Comparison of ENCODE assay signal across 14 cellular contexts in genomic region chr4:3239342-3239741, GRCh38. TPM values are rescaled to one million over a fixed set of nuclear protein-coding genes. Genes with fewer than 3 reads are reported as not detected.
DNase-seq lines count a peak whose midpoint lies in the region; ATAC-seq, FAIRE-seq and TF ChIP-seq lines count a peak whose summit lies in the region.
"Had no signal": no experiment of that assay in that cellular context is flagged by ENCODE, and none has a peak within 500 bp of the region (broad histone marks: within the 10 kb centered on the region; RNA-seq: fewer than 3 reads in every experiment).

No MANE protein-coding gene starts in this region.

- TF ChIP-seq POLR2A in body of pancreas (IDR thresholded peaks at IDR 0.05) = no peak

- intact Hi-C loops in body of pancreas (cut with DNase I) = no loop called here
- intact Hi-C loops in pancreas (cut with DNase I) = no loop called here
- intact Hi-C loops in OCI-LY7 (cut with micrococcal nuclease; ENCODE audit: unreplicated experiment) = no loop called here

- WGBS in body of pancreas, 2 donors = 26 to 53% methylated on average over 5 to 13 of the region's 13 CpGs
- WGBS in pancreas, 2 donors = 40 to 55% methylated on average over 10 to 13 of the region's 13 CpGs

- FAIRE-seq in pancreas (lab: Jason Lieb, UNC) = no peak
- FAIRE-seq: A549, H1, HTR-8/SVneo had no signal

- DNase-seq in body of pancreas (peak; percentile 53 to 69 (median 60)), pancreas (peak in 4 of 6 donors; percentile 45 to 82 (median 56)), NCI-H1105 treated with DMSO at 0.1 percent for 48 hours (lab: John Stamatoyannopoulos, UW) (no peak), osteoblast (ENCODE audit: insufficient read length, low spot score, missing footprints) (no peak), OCI-LY7 (ENCODE audit: low spot score) (no peak)
- DNase-seq: CD4-positive, CD25-positive, alpha-beta regulatory T cell; DND-41; GF-D8 had no signal

- H3K27ac ChIP-seq in BLaER1 (peak overlapping the region; percentile 94), body of pancreas (peak overlapping the region; percentile 62 to 76 (median 68)), pancreas (peak overlapping the region; percentile 13 to 70 (median 54)), osteoblast (ENCODE audit: low read depth, low read length) (no peak overlapping the region), OCI-LY7 (ENCODE audit: low read depth, low read length, poor library complexity, severe bottlenecking) (no peak overlapping the region)
- H3K27ac ChIP-seq in BLaER1 treated with 17β-estradiol and CSF1 and Interleukin-3, amounts not matched to agents 10 nM and 100 nM = peak overlapping the region in 7 of 11 experiments; percentile 2 to 77 (median 51); a peak in 9 of 22 replicates
- H3K27ac ChIP-seq: A549 had no signal

- H4K20me1 ChIP-seq in BLaER1 (peaks cover 8% of the 10 kb centered on the region; the same call in 1 of the 2 replicates), osteoblast (ENCODE audit: insufficient read depth, low read length) (no peaks in the 10 kb centered on the region), OCI-LY7 (ENCODE audit: insufficient read depth, low read length) (no peaks in the 10 kb centered on the region)
- peaks cover 0 to 99% (median 59%) of the 10 kb centered on the region in 11 experiments; a peak in 20 of 22 replicates for H4K20me1 ChIP-seq in BLaER1 treated with 17β-estradiol and CSF1 and Interleukin-3, amounts not matched to agents 10 nM and 100 nM

- no peaks in the 10 kb centered on the region for H3K9me2 ChIP-seq in OCI-LY7 (ENCODE audit: insufficient read depth, low read length)

- CTCF ChIA-PET in OCI-LY7 (lab: Charles Lee; ENCODE audit: unreplicated experiment) = no interaction called here

- peak overlapping the region; percentile 70 for H3K9ac ChIP-seq in BLaER1
- peak overlapping the region in 5 of 11 experiments; percentile 15 to 68 (median 59); a peak in 11 of 22 replicates for H3K9ac ChIP-seq in BLaER1 treated with 17β-estradiol and CSF1 and Interleukin-3, amounts not matched to agents 10 nM and 100 nM

- H3K36me3 ChIP-seq in BLaER1 (peaks cover 49% of the 10 kb centered on the region), body of pancreas (replicated peaks in 1 of 2; ENCODE audit: insufficient read depth in 1 of 2, low read depth in 2 of 2) (peaks cover 3 to 14% of the 10 kb centered on the region in 2 donors), pancreas (peaks cover 0 to 25% (median 8%) of the 10 kb centered on the region in 3 donors), osteoblast (ENCODE audit: insufficient read depth, low read length) (peaks cover 40% of the 10 kb centered on the region), OCI-LY7 (ENCODE audit: insufficient read depth, low read length) (peaks cover 40% of the 10 kb centered on the region; the same call in 1 of the 2 replicates)
- H3K36me3 ChIP-seq in BLaER1 treated with 17β-estradiol and CSF1 and Interleukin-3, amounts not matched to agents 10 nM and 100 nM = peaks cover 15 to 81% (median 57%) of the 10 kb centered on the region in 11 experiments; a peak in 21 of 22 replicates

- no peaks in the 10 kb centered on the region for H3K9me3 ChIP-seq in BLaER1
- no peaks in the 10 kb centered on the region for H3K9me3 ChIP-seq in BLaER1 treated with 17β-estradiol and CSF1 and Interleukin-3, amounts not matched to agents 10 nM and 100 nM (replicated peaks in 1 of 11)
- H3K9me3 ChIP-seq in body of pancreas = no peaks in the 10 kb centered on the region
- no peaks in the 10 kb centered on the region for H3K9me3 ChIP-seq in pancreas
- no peaks in the 10 kb centered on the region for H3K9me3 ChIP-seq in osteoblast (ENCODE audit: low read depth, low read length)
- H3K9me3 ChIP-seq in OCI-LY7 (ENCODE audit: low read length) = no peaks in the 10 kb centered on the region
- H3K9me3 ChIP-seq: A549, HAP-1 had no signal

- POLR2A ChIA-PET in OCI-LY7 (lab: Charles Lee) = interaction anchor here (1.1 kb wide), 1 partner anchor 89 kb away, joined by 4 read pairs; no protein-coding TSS in a partner anchor

- peaks cover 84% of the 10 kb centered on the region for H3K4me1 ChIP-seq in BLaER1
- H3K4me1 ChIP-seq in BLaER1 treated with 17β-estradiol and CSF1 and Interleukin-3, amounts not matched to agents 10 nM and 100 nM = peaks cover 12 to 84% (median 74%) of the 10 kb centered on the region in 10 experiments
- peaks cover 50% of the 10 kb centered on the region for H3K4me1 ChIP-seq in body of pancreas
- peaks cover 14 to 31% (median 19%) of the 10 kb centered on the region in 3 donors for H3K4me1 ChIP-seq in pancreas
- H3K4me1 ChIP-seq in osteoblast (ENCODE audit: insufficient read depth, low read length) = no peaks in the 10 kb centered on the region
- H3K4me1 ChIP-seq in OCI-LY7 (ENCODE audit: insufficient read depth, low read length, poor library complexity, severe bottlenecking) = no peaks in the 10 kb centered on the region
- H3K4me1 ChIP-seq: A549 had no signal

- peak; percentile 45 for ATAC-seq in body of pancreas
- ATAC-seq in pancreas = peak; percentile 37 to 56 (median 48)

- TF ChIP-seq CTCF in body of pancreas (IDR thresholded peaks at IDR 0.05) (no peak), pancreas (IDR thresholded peaks at IDR 0.05) (no peak), osteoblast (IDR thresholded peaks at IDR 0.05; ENCODE audit: extremely low read depth, low read depth, low read length) (no peak), OCI-LY7 (conservative IDR thresholded peaks at IDR 0.05; ENCODE audit: low read length) (no peak)

- H3K27me3 ChIP-seq in BLaER1 = no peaks in the 10 kb centered on the region
- H3K27me3 ChIP-seq in BLaER1 treated with 17β-estradiol and CSF1 and Interleukin-3, amounts not matched to agents 10 nM and 100 nM = no peaks in the 10 kb centered on the region
- no peaks in the 10 kb centered on the region for H3K27me3 ChIP-seq in body of pancreas
- H3K27me3 ChIP-seq in pancreas = no peaks in the 10 kb centered on the region
- H3K27me3 ChIP-seq in osteoblast (ENCODE audit: insufficient read depth, low read length) = no peaks in the 10 kb centered on the region

- H3K79me2 ChIP-seq in osteoblast (ENCODE audit: insufficient read depth, low read length) = no peaks in the 10 kb centered on the region
- H3K79me2 ChIP-seq in OCI-LY7 (ENCODE audit: insufficient read depth, low read depth, low read length) = no peaks in the 10 kb centered on the region

- H3K4me2 ChIP-seq in BLaER1 = peak overlapping the region; percentile 86
- peak overlapping the region in 9 of 11 experiments; percentile 52 to 96 (median 82); a peak in 18 of 22 replicates for H3K4me2 ChIP-seq in BLaER1 treated with 17β-estradiol and CSF1 and Interleukin-3, amounts not matched to agents 10 nM and 100 nM
- no peak overlapping the region for H3K4me2 ChIP-seq in osteoblast (ENCODE audit: insufficient read depth, low read length)
- no peak overlapping the region for H3K4me2 ChIP-seq in OCI-LY7 (ENCODE audit: low read length)
- H3K4me2 ChIP-seq: A549 had no signal

- H3K4me3 ChIP-seq in BLaER1 (peak overlapping the region; percentile 20), body of pancreas (no peak overlapping the region), pancreas (no peak overlapping the region), osteoblast (ENCODE audit: insufficient read depth, low read length) (no peak overlapping the region), OCI-LY7 (ENCODE audit: low read depth, low read length, poor library complexity, severe bottlenecking) (no peak overlapping the region)
- peak overlapping the region in 2 of 10 experiments; percentile 24 to 28; a peak in 3 of 20 replicates for H3K4me3 ChIP-seq in BLaER1 treated with 17β-estradiol and CSF1 and Interleukin-3, amounts not matched to agents 10 nM and 100 nM
- H3K4me3 ChIP-seq: A549, HAP-1 had no signal

- no TSS peak for BruUV-seq in OCI-LY7 (replicated peaks; lab: Mats Ljungman, UMichigan)

- H2AFZ ChIP-seq in osteoblast (ENCODE audit: low read length) (no peak overlapping the region), OCI-LY7 (ENCODE audit: low read length) (no peak overlapping the region)

RNA-seq across cellular contexts. Expression of gene MSANTD1, which starts 9.6 kb away (rescaled TPM):
- total RNA-seq in body of pancreas = 1 to 10 TPM; 2.6 to 3.6 TPM
- total RNA-seq in pancreas = 1 to 10 TPM in 2 of 6 donors, under 1 TPM in 4; 0.54 to 1.6 (median 0.88) TPM
- 1 to 10 TPM; 1.3 to 2.9 TPM for polyA plus RNA-seq in pancreas
- 0.59 and 0.72 TPM in 2 replicates for total RNA-seq in osteoblast
- 0.08 and 0.13 TPM in 2 replicates for total RNA-seq in OCI-LY7 (2014; rRNA removed; shearing (Covaris generic))
- 0.53 and 1.0 TPM in 2 replicates for total RNA-seq in OCI-LY7 (2022)

RNA-seq across cellular contexts. Expression of gene RGS12, which starts 53.5 kb away (rescaled TPM):
- total RNA-seq in body of pancreas = 10 to 100 TPM in 1 of 2 donors, 1 to 10 TPM in 1; 9.1 to 12.5 TPM
- total RNA-seq in pancreas = 10 to 100 TPM in 2 of 6 donors, 1 to 10 TPM in 4; 4.6 to 19.4 (median 8.3) TPM
- 10 to 100 TPM; 21.3 to 21.6 TPM for polyA plus RNA-seq in pancreas
- 19.2 and 61.2 TPM in 2 replicates for total RNA-seq in osteoblast
- total RNA-seq in OCI-LY7 (2014; rRNA removed; shearing (Covaris generic)) = 6.4 and 9.4 TPM in 2 replicates
- 5.2 and 6.5 TPM in 2 replicates for total RNA-seq in OCI-LY7 (2022)

Comparison
In these comparisons a context has a peak if more than half of its experiments do, and no peak if none do; other contexts are left out.
1. H3K27ac ChIP-seq: peak in BLaER1 (single experiment), BLaER1 treated with 17β-estradiol and CSF1 and Interleukin-3, amounts not matched to agents 10 nM and 100 nM (7 of 11), body of pancreas (4 of 4) and pancreas (4 of 4); none in osteoblast (single experiment) and OCI-LY7 (single experiment).
2. H3K4me2 ChIP-seq: peak in BLaER1 (single experiment) and BLaER1 treated with 17β-estradiol and CSF1 and Interleukin-3, amounts not matched to agents 10 nM and 100 nM (9 of 11); none in osteoblast (single experiment) and OCI-LY7 (single experiment).
3. DNase-seq: peak in body of pancreas (4 of 4) and pancreas (4 of 6); none in NCI-H1105 treated with DMSO at 0.1 percent for 48 hours (single experiment), osteoblast (single experiment) and OCI-LY7 (single experiment).